ENCODE assay signal across 17 cellular contexts in the genomic region with DNA sequence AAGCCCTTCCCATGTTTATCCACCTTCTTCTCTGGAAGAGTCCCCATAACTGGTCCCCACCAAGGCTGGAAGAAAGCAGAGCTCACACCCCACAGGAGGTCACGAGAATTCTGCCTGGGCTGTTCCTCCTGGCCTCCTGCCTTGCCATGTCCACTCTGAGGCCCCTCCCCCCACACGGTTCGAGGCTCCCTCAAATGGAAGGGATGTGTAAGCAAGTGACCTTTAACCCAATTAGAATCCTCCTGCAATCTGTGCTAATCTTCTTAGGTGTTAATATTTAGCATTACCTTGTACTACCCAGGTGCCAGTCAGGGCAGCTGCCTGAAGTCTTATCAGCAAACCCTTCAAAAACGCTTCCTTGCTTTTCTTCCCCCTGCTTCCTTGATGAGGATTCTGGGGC. TPM values are rescaled to one million over a fixed set of nuclear protein-coding genes. Genes with fewer than 3 reads are reported as not detected.
DNase-seq lines count a peak whose midpoint lies in the region; ATAC-seq, FAIRE-seq and TF ChIP-seq lines count a peak whose summit lies in the region.
"Had no signal": no experiment of that assay in that cellular context is flagged by ENCODE, and none has a peak within 500 bp of the region (broad histone marks: within the 10 kb centered on the region; RNA-seq: fewer than 3 reads in every experiment).

No MANE protein-coding gene starts in this region.

- H3K4me1 ChIP-seq in small intestine (ENCODE audit: control insufficient read depth in 2 of 2, insufficient read depth in 1 of 2, low read depth in 1 of 2, low read length in 1 of 2), result peaks cover 3% of the 10 kb centered on the region in 2 donors
- H3K4me1 ChIP-seq in GM23248 (ENCODE audit: insufficient read depth), result no peaks in the 10 kb centered on the region
- H3K4me1 ChIP-seq: A549, BE2C had no signal

- H2AFZ ChIP-seq in GM23248, result no peak overlapping the region

- H3K9me2 ChIP-seq in GM23248 (ENCODE audit: insufficient read depth), result no peaks in the 10 kb centered on the region

- no peak overlapping the region for H3K27ac ChIP-seq in WERI-Rb-1
- H3K27ac ChIP-seq in small intestine (ENCODE audit: low read depth in 1 of 2, low read length in 1 of 2), result no peak overlapping the region
- no peak overlapping the region for H3K27ac ChIP-seq in GM23248
- H3K27ac ChIP-seq: A549, C4-2B had no signal

- TF ChIP-seq CTCF in WERI-Rb-1 (IDR thresholded peaks at IDR 0.05; ENCODE audit: low read depth, low read length) (no peak), GM10266 (IDR thresholded peaks at IDR 0.05; ENCODE audit: control insufficient read depth, insufficient read depth, low read depth, missing control alignments) (no peak)

- no peak overlapping the region for H3K9ac ChIP-seq in GM23248

- H3K4me3 ChIP-seq in WERI-Rb-1 (ENCODE audit: low read depth, low read length), result no peak overlapping the region
- no peak overlapping the region for H3K4me3 ChIP-seq in small intestine (ENCODE audit: low read depth in 1 of 2, low read length in 2 of 2)
- no peak overlapping the region for H3K4me3 ChIP-seq in GM23248
- H3K4me3 ChIP-seq: A549 had no signal

- no peak overlapping the region for H3K4me2 ChIP-seq in GM23248 (ENCODE audit: unreplicated experiment)
- H3K4me2 ChIP-seq: A549 had no signal

- no peak for ATAC-seq in central memory CD8-positive, alpha-beta T cell (replicated peaks; ENCODE audit: extremely low read depth, poor library complexity, severe bottlenecking)
- no peak for ATAC-seq in HG03342 (IDR thresholded peaks at IDR 0.05; ENCODE audit: unreplicated experiment)
- ATAC-seq: A549 had no signal

- in situ Hi-C loops in GM23248 (cut with MboI), result no loop called here

- no peaks in the 10 kb centered on the region for H3F3A ChIP-seq in GM23248 (ENCODE audit: insufficient read depth)

- no peaks in the 10 kb centered on the region for H3K36me3 Mint-ChIP-seq in central memory CD8-positive, alpha-beta T cell (ENCODE audit: insufficient read depth)
- H3K36me3 Mint-ChIP-seq: CD4-positive, alpha-beta memory T cell; IgD-negative memory B cell had no signal

- FAIRE-seq in small intestine (lab: Jason Lieb, UNC), result no peak
- FAIRE-seq: A549, GM12892, GM19239, H54 had no signal

- peaks cover 44% of the 10 kb centered on the region for H3K27me3 Mint-ChIP-seq in central memory CD8-positive, alpha-beta T cell

- H3K27ac Mint-ChIP-seq in central memory CD8-positive, alpha-beta T cell (ENCODE audit: low read depth), result peak overlapping the region; percentile 44
- H3K27ac Mint-ChIP-seq: CD4-positive, alpha-beta memory T cell had no signal

- H3K79me2 ChIP-seq in GM23248 (ENCODE audit: insufficient read depth), result no peaks in the 10 kb centered on the region

- H3K9me3 ChIP-seq in WERI-Rb-1 (ENCODE audit: severe bottlenecking) (no peaks in the 10 kb centered on the region), small intestine (ENCODE audit: control insufficient read depth, low read depth) (no peaks in the 10 kb centered on the region), GM23248 (ENCODE audit: low read depth) (no peaks in the 10 kb centered on the region)
- H3K9me3 ChIP-seq: A549, BE2C had no signal

- H3K4me1 Mint-ChIP-seq in central memory CD8-positive, alpha-beta T cell, result no peaks in the 10 kb centered on the region
- H3K4me1 Mint-ChIP-seq: CD4-positive, alpha-beta memory T cell had no signal

- H3K4me3 Mint-ChIP-seq in central memory CD8-positive, alpha-beta T cell, result no peak overlapping the region
- H3K4me3 Mint-ChIP-seq: CD4-positive, alpha-beta memory T cell; IgD-negative memory B cell had no signal

- H3K36me3 ChIP-seq in WERI-Rb-1, result no peaks in the 10 kb centered on the region
- no peaks in the 10 kb centered on the region for H3K36me3 ChIP-seq in small intestine (ENCODE audit: control insufficient read depth in 2 of 2, insufficient read depth in 2 of 2, low read length in 2 of 2)
- H3K36me3 ChIP-seq in GM23248 (ENCODE audit: low read depth), result no peaks in the 10 kb centered on the region
- H3K36me3 ChIP-seq: BE2C had no signal

- no peaks in the 10 kb centered on the region for H3K27me3 ChIP-seq in WERI-Rb-1 (ENCODE audit: insufficient read depth, low read depth, severe bottlenecking)
- H3K27me3 ChIP-seq in small intestine (ENCODE audit: control insufficient read depth in 2 of 2, insufficient read depth in 2 of 2, low read length in 2 of 2), result no peaks in the 10 kb centered on the region
- H3K27me3 ChIP-seq in GM23248 (replicated peaks; ENCODE audit: insufficient read depth), result no peaks in the 10 kb centered on the region; the same call in 1 of the 2 replicates
- H3K27me3 ChIP-seq: BE2C had no signal

- DNase-seq in WERI-Rb-1 (peak; percentile 67), iPS-NIHi11 (ENCODE audit: low spot score) (peak; percentile 26), small intestine (peak; percentile 91), OCI-M2 (lab: John Stamatoyannopoulos, UW; ENCODE audit: unreplicated experiment) (no peak), GM23248 (no peak), GM10266 (ENCODE audit: extremely low spot score) (no peak)
- DNase-seq in central memory CD8-positive, alpha-beta T cell (ENCODE audit: low spot score in 2 of 2), result no peak
- DNase-seq: BE2C; CD4-positive, alpha-beta memory T cell; DMS79 had no signal

- no peaks in the 10 kb centered on the region for H4K20me1 ChIP-seq in GM23248 (ENCODE audit: insufficient read depth)

- WGBS in small intestine, 3 donors, result 8 to 33% (median 19%) methylated on average over 4 of the region's 4 CpGs
- WGBS in GM23248 (ENCODE audit: low coverage in 1 of 2, low lambda C conversion rate in 2 of 2, missing lambda C conversion rate in 2 of 2), 2 experiments, result 15 to 18% methylated on average over 4 of the region's 4 CpGs

- H3K9me3 Mint-ChIP-seq in central memory CD8-positive, alpha-beta T cell, result no peaks in the 10 kb centered on the region
- H3K9me3 Mint-ChIP-seq: CD4-positive, alpha-beta memory T cell had no signal

RNA-seq across cellular contexts. Expression of a gene that starts 32.4 kb away (rescaled TPM):
- polyA plus RNA-seq in small intestine (10 to 100 TPM; 20.2 to 27.0 (median 25.7) TPM), GM23248 (2016; fragmentation: Nextera tagmentation; extraction: Ambion mirVana) (35.0 and 36.7 TPM in 2 replicates)
- 33.4 and 40.5 TPM in 2 replicates for total RNA-seq in GM23248 (2014; rRNA removed; shearing (Covaris generic))

Comparison
In these comparisons a context has a peak if more than half of its experiments do, and no peak if none do; other contexts are left out.
1. DNase-seq: peak in WERI-Rb-1 (single experiment), iPS-NIHi11 (single experiment) and small intestine (single experiment); none in central memory CD8-positive, alpha-beta T cell (0 of 2), OCI-M2 (single experiment), GM23248 (single experiment) and GM10266 (single experiment).